1 cellular context compared by ENCODE assay signal in genomic region chr22:46731246-46732040, GRCh38.
TF ChIP-seq lines count a peak whose summit lies in the region.

No MANE protein-coding gene starts in this region.

TF ChIP-seq in HepG2, 621 proteins besides CTCF, POLR2A, EP300 and RAD21 (continued from another document and continues in another):
- TF ChIP-seq, protein P1, sequence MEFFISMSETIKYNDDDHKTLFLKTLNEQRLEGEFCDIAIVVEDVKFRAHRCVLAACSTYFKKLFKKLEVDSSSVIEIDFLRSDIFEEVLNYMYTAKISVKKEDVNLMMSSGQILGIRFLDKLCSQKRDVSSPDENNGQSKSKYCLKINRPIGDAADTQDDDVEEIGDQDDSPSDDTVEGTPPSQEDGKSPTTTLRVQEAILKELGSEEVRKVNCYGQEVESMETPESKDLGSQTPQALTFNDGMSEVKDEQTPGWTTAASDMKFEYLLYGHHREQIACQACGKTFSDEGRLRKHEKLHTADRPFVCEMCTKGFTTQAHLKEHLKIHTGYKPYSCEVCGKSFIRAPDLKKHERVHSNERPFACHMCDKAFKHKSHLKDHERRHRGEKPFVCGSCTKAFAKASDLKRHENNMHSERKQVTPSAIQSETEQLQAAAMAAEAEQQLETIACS (CRISPR knock-in tag; IDR thresholded peaks at IDR 0.05) = no peak
- TF ChIP-seq FOSL1 (CRISPR knock-in tag; IDR thresholded peaks at IDR 0.05; ENCODE audit: borderline replicate concordance) (no peak), DZIP1 (CRISPR knock-in tag; IDR thresholded peaks at IDR 0.05) (peak; percentile 71; the same call in 1 of the 2 replicates), MYC (CRISPR knock-in tag; IDR thresholded peaks at IDR 0.05; ENCODE audit: borderline replicate concordance) (peak; percentile 99), ATF7-NPFF (CRISPR knock-in tag; IDR thresholded peaks at IDR 0.05; ENCODE audit: low read depth) (peak; percentile 78; the same call in 1 of the 2 replicates), GABPA (IDR thresholded peaks at IDR 0.05; ENCODE audit: low read depth, low read length) (no peak), GABPA (CRISPR knock-in tag; IDR thresholded peaks at IDR 0.05; ENCODE audit: low read depth) (0 out of 2 replicates have a peak, but pooled peaks have one; percentile 9), TEAD2 (CRISPR knock-in tag; IDR thresholded peaks at IDR 0.05) (no peak), TCF7L2 (IDR thresholded peaks at IDR 0.05; ENCODE audit: low read depth, low read length) (no peak), U2AF2 (IDR thresholded peaks at IDR 0.05; ENCODE audit: low read depth, low read length) (no peak), ZNF451 (CRISPR knock-in tag; IDR thresholded peaks at IDR 0.05) (0 out of 2 replicates have a peak, but pooled peaks have one; percentile 45), ZNF225 (CRISPR knock-in tag; IDR thresholded peaks at IDR 0.05) (no peak; the same call in 1 of the 2 replicates), ZNF496 (CRISPR knock-in tag; IDR thresholded peaks at IDR 0.05; ENCODE audit: insufficient replicate concordance) (no peak), ZNF10 (CRISPR knock-in tag; IDR thresholded peaks at IDR 0.05; ENCODE audit: borderline replicate concordance, low read depth) (no peak), ZNF776 (CRISPR knock-in tag; IDR thresholded peaks at IDR 0.05) (no peak), ZNF75D (CRISPR knock-in tag; IDR thresholded peaks at IDR 0.05; ENCODE audit: borderline replicate concordance) (no peak), NFE2L1 (CRISPR knock-in tag; IDR thresholded peaks at IDR 0.05; ENCODE audit: borderline replicate concordance) (no peak), ZBTB34 (CRISPR knock-in tag; IDR thresholded peaks at IDR 0.05) (no peak), JUND (CRISPR knock-in tag; IDR thresholded peaks at IDR 0.05) (peak; percentile 77), FOXO4 (CRISPR knock-in tag; conservative IDR thresholded peaks at IDR 0.05) (no peak), FOSL2 (CRISPR knock-in tag; IDR thresholded peaks at IDR 0.05) (peak; percentile 78), PLRG1 (conservative IDR thresholded peaks at IDR 0.05) (no peak), XRCC5 (optimal IDR thresholded peaks at IDR 0.05; ENCODE audit: low read length) (no peak), ZNF576 (CRISPR knock-in tag; IDR thresholded peaks at IDR 0.05) (no peak), GFI1 (CRISPR knock-in tag; IDR thresholded peaks at IDR 0.05; ENCODE audit: borderline replicate concordance) (no peak), RFXAP (CRISPR knock-in tag; IDR thresholded peaks at IDR 0.05; ENCODE audit: borderline replicate concordance) (peak; percentile 87; the same call in 1 of the 2 replicates), ZMYM3 (CRISPR knock-in tag; IDR thresholded peaks at IDR 0.05) (peak; percentile 87), ARHGAP35 (CRISPR knock-in tag; IDR thresholded peaks at IDR 0.05; ENCODE audit: borderline replicate concordance) (no peak), ZNF557 (CRISPR knock-in tag; IDR thresholded peaks at IDR 0.05) (0 out of 2 replicates have a peak, but pooled peaks have one; percentile 73), SIN3B (IDR thresholded peaks at IDR 0.05; ENCODE audit: low read length) (no peak), ZNF572 (CRISPR knock-in tag; IDR thresholded peaks at IDR 0.05) (no peak), MED8 (CRISPR knock-in tag; IDR thresholded peaks at IDR 0.05; ENCODE audit: insufficient replicate concordance) (peak; percentile 76), MEF2D (CRISPR knock-in tag; IDR thresholded peaks at IDR 0.05) (peak; percentile 82; the same call in 1 of the 2 replicates), ZNF142 (CRISPR knock-in tag; IDR thresholded peaks at IDR 0.05) (no peak), ZNF383 (CRISPR knock-in tag; IDR thresholded peaks at IDR 0.05; ENCODE audit: borderline replicate concordance) (no peak)
- TF ChIP-seq, protein P2, sequence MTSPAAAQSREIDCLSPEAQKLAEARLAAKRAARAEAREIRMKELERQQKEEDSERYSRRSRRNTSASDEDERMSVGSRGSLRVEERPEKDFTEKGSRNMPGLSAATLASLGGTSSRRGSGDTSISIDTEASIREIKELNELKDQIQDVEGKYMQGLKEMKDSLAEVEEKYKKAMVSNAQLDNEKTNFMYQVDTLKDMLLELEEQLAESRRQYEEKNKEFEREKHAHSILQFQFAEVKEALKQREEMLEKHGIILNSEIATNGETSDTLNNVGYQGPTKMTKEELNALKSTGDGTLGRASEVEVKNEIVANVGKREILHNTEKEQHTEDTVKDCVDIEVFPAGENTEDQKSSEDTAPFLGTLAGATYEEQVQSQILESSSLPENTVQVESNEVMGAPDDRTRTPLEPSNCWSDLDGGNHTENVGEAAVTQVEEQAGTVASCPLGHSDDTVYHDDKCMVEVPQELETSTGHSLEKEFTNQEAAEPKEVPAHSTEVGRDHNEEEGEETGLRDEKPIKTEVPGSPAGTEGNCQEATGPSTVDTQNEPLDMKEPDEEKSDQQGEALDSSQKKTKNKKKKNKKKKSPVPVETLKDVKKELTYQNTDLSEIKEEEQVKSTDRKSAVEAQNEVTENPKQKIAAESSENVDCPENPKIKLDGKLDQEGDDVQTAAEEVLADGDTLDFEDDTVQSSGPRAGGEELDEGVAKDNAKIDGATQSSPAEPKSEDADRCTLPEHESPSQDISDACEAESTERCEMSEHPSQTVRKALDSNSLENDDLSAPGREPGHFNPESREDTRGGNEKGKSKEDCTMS (CRISPR knock-in tag; conservative IDR thresholded peaks at IDR 0.05) = no peak
